In the genomic region with DNA sequence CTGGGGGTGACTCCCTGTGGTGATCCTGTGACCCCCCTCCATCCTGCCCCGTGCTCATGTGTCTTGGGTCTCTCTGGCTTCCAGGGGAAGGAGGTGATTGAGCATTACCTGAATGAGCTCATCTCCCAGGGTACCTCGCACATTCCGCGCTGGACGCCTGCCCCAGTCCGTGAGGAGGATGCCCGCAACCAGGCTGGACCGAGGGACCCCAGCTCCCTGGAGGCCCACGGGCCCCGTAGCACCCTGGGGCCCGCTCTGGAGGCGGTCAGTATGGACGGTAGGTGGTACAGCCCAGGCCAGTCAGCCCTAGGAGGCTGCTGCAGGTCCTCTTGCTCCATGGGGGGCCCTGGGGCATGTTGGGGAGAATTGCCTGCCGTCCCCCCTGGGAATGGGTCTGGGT, we compare ENCODE assay signal across 27 cellular contexts. TPM values are rescaled to one million over a fixed set of nuclear protein-coding genes. Genes with fewer than 3 reads are reported as not detected.
"Had no signal": no experiment of that assay in that cellular context is flagged by ENCODE, and none has a peak within 500 bp of the region (broad histone marks: within the 10 kb centered on the region; RNA-seq: fewer than 3 reads in every experiment).

No MANE protein-coding gene starts in this region.

- H3K27ac ChIP-seq: heart left ventricle, pancreas, prostate gland, skin epidermis, upper lobe of left lung had no signal

- H3K4me3 ChIP-seq: heart left ventricle, lung, mucosa of descending colon, pancreas, prostate gland, skin epidermis, tibial nerve, upper lobe of left lung had no signal

- H3K9me3 Mint-ChIP-seq: natural killer cell treated with Interleukin-12 subunit alpha and Interleukin-12 subunit beta and Interleukin-15 and Interleukin-18, amount 100 ng/mL, for 72 hours; stimulated activated memory B cell treated with anti-CD40 and anti-IgM and Interleukin-4, amounts not matched to agents 10 μg/mL and 1 μg/mL and 100 μg/mL, for 72 hours; stimulated activated naive CD8-positive, alpha-beta T cell treated with anti-CD3 and anti-CD28 coated beads, Interleukin-15, amount 100 ng/mL, for 72 hours had no signal

- H3K9me3 ChIP-seq: heart left ventricle, mucosa of descending colon, pancreas, prostate gland, tibial nerve, upper lobe of left lung had no signal

- H3K36me3 Mint-ChIP-seq: immature natural killer cell; naive thymus-derived CD4-positive, alpha-beta T cell; natural killer cell treated with Interleukin-12 subunit alpha and Interleukin-12 subunit beta and Interleukin-15 and Interleukin-18, amount 100 ng/mL, for 72 hours; stimulated activated memory B cell treated with anti-CD40 and anti-IgM and Interleukin-4, amounts not matched to agents 10 μg/mL and 1 μg/mL and 100 μg/mL, for 72 hours had no signal

- H3K27ac Mint-ChIP-seq: immature natural killer cell; naive thymus-derived CD4-positive, alpha-beta T cell; natural killer cell treated with Interleukin-12 subunit alpha and Interleukin-12 subunit beta and Interleukin-15 and Interleukin-18, amount 100 ng/mL, for 72 hours; stimulated activated memory B cell treated with anti-CD40 and anti-IgM and Interleukin-4, amounts not matched to agents 10 μg/mL and 1 μg/mL and 100 μg/mL, for 72 hours; stimulated activated naive CD8-positive, alpha-beta T cell treated with anti-CD3 and anti-CD28 coated beads, Interleukin-15, amount 100 ng/mL, for 72 hours had no signal

- H3K4me3 Mint-ChIP-seq: immature natural killer cell; naive thymus-derived CD4-positive, alpha-beta T cell; natural killer cell treated with Interleukin-12 subunit alpha and Interleukin-12 subunit beta and Interleukin-15 and Interleukin-18, amount 100 ng/mL, for 72 hours; stimulated activated memory B cell treated with anti-CD40 and anti-IgM and Interleukin-4, amounts not matched to agents 10 μg/mL and 1 μg/mL and 100 μg/mL, for 72 hours; stimulated activated naive CD8-positive, alpha-beta T cell treated with anti-CD3 and anti-CD28 coated beads, Interleukin-15, amount 100 ng/mL, for 72 hours had no signal

- H3K36me3 ChIP-seq: heart left ventricle, pancreas, prostate gland, upper lobe of left lung had no signal

- H3K4me1 Mint-ChIP-seq: stimulated activated memory B cell treated with anti-CD40 and anti-IgM and Interleukin-4, amounts not matched to agents 10 μg/mL and 1 μg/mL and 100 μg/mL, for 72 hours had no signal

- DNase-seq: hypothalamus; immature natural killer cell; kidney glomerular epithelial cell; left cardiac atrium; midbrain; naive thymus-derived CD4-positive, alpha-beta T cell; nucleus accumbens; pancreas; retina; stimulated activated CD4-positive, alpha-beta T cell treated with anti-CD3 and anti-CD28 coated beads, Interleukin-4, amount 100 ng/mL, for 24 hours; stimulated activated naive CD4-positive, alpha-beta T cell treated with Interleukin-2 at 50 U/mL for 16 hours; stimulated activated naive CD8-positive, alpha-beta T cell treated with anti-CD3 and anti-CD28 coated beads, Interleukin-15, amount 100 ng/mL, for 72 hours; substantia nigra; upper lobe of left lung had no signal

- ATAC-seq: left cardiac atrium; left lobe of liver; mucosa of descending colon; naive thymus-derived CD4-positive, alpha-beta T cell; pancreas; right cardiac atrium; sciatic nerve; stimulated activated memory B cell treated with anti-CD40 and anti-IgM and Interleukin-4, amounts not matched to agents 10 μg/mL and 1 μg/mL and 100 μg/mL, for 72 hours; stimulated activated naive CD8-positive, alpha-beta T cell treated with anti-CD3 and anti-CD28 coated beads, Interleukin-15, amount 100 ng/mL, for 72 hours had no signal

- H3K4me1 ChIP-seq: pancreas, prostate gland had no signal

- FAIRE-seq: islet of Langerhans, pancreas, urothelium cell line had no signal

RNA-seq across cellular contexts. Expression of a gene that starts 33.6 kb away (rescaled TPM):
- total RNA-seq: natural killer cell treated with Interleukin-12 subunit alpha and Interleukin-12 subunit beta and Interleukin-15 and Interleukin-18, amount 100 ng/mL, for 72 hours had no signal
- polyA plus RNA-seq: immature natural killer cell; naive thymus-derived CD4-positive, alpha-beta T cell had no signal

RNA-seq across cellular contexts. Expression of a gene that starts 54.8 kb away (rescaled TPM):
- total RNA-seq: naive thymus-derived CD4-positive, alpha-beta T cell; natural killer cell treated with Interleukin-12 subunit alpha and Interleukin-12 subunit beta and Interleukin-15 and Interleukin-18, amount 100 ng/mL, for 72 hours had no signal
